Comparison of ENCODE assay signal across 13 cellular contexts in the genomic region with DNA sequence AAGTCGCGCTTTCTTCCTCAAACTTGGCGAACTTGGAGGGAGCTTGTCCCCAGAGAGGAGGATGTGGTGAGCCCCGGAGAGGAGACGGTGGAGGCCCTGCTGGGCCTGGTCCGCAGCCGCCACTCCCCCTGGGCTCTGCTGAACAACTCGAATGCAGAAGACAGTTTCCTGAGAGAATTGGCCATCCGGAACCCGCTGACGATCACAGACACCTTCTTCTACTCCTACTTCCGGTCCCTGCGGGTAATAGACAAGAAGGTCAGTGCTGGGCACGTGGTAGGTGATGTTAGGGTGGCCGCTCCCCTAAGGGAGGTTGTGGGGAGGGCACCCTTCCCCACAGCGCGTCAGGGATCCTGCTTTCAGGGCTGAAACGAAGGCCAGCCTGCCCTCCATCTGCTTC. TPM values are rescaled to one million over a fixed set of nuclear protein-coding genes. Genes with fewer than 3 reads are reported as not detected.
DNase-seq lines count a peak whose midpoint lies in the region; ATAC-seq and TF ChIP-seq lines count a peak whose summit lies in the region.
"Had no signal": no experiment of that assay in that cellular context is flagged by ENCODE, and none has a peak within 500 bp of the region (broad histone marks: within the 10 kb centered on the region; RNA-seq: fewer than 3 reads in every experiment).

No MANE protein-coding gene starts in this region.

- H3K4me1 Mint-ChIP-seq in T-helper 2 cell treated with Interferon-gamma antibody and Interleukin-4, amounts not matched to agents 5 μg/mL and 100 μg/mL, for 36 hours (ENCODE audit: low read depth) = peaks cover 4% of the 10 kb centered on the region
- peaks cover 4% of the 10 kb centered on the region for H3K4me1 Mint-ChIP-seq in brain
- peaks cover 23% of the 10 kb centered on the region for H3K4me1 Mint-ChIP-seq in stimulated activated memory B cell treated with anti-CD40 and anti-IgM and Interleukin-4, amounts not matched to agents 10 μg/mL and 1 μg/mL and 100 μg/mL, for 72 hours

- no peaks in the 10 kb centered on the region for H3K9me3 Mint-ChIP-seq in T-helper 2 cell treated with Interferon-gamma antibody and Interleukin-4, amounts not matched to agents 5 μg/mL and 100 μg/mL, for 36 hours
- H3K9me3 Mint-ChIP-seq in brain = no peaks in the 10 kb centered on the region
- H3K9me3 Mint-ChIP-seq in stimulated activated memory B cell treated with anti-CD40 and anti-IgM and Interleukin-4, amounts not matched to agents 10 μg/mL and 1 μg/mL and 100 μg/mL, for 72 hours = no peaks in the 10 kb centered on the region

- ATAC-seq in stimulated activated memory B cell treated with anti-CD40 and anti-IgM and Interleukin-4, amounts not matched to agents 10 μg/mL and 1 μg/mL and 100 μg/mL, for 72 hours = peak; percentile 81
- ATAC-seq in HG02623 (IDR thresholded peaks at IDR 0.05; ENCODE audit: unreplicated experiment) (no peak), GM18519 (IDR thresholded peaks at IDR 0.05; ENCODE audit: low FRiP score, unreplicated experiment) (no peak)
- ATAC-seq: PC-3 had no signal

- H3K27ac Mint-ChIP-seq in T-helper 2 cell treated with Interferon-gamma antibody and Interleukin-4, amounts not matched to agents 5 μg/mL and 100 μg/mL, for 36 hours = no peak overlapping the region
- no peak overlapping the region for H3K27ac Mint-ChIP-seq in brain
- H3K27ac Mint-ChIP-seq in stimulated activated memory B cell treated with anti-CD40 and anti-IgM and Interleukin-4, amounts not matched to agents 10 μg/mL and 1 μg/mL and 100 μg/mL, for 72 hours = peak overlapping the region; percentile 84

- no peak for DNase-seq in T-helper 2 cell treated with Interferon-gamma antibody and Interleukin-4, amounts not matched to agents 5 μg/mL and 100 μg/mL, for 36 hours (ENCODE audit: low spot score)
- DNase-seq in T-helper 2 cell (no peak), Kasumi-1 (lab: John Stamatoyannopoulos, UW) (peak; percentile 81 to 90), hypothalamus (lab: John Stamatoyannopoulos, UW) (no peak)
- DNase-seq: activated CD4-positive, CD25-positive, alpha-beta regulatory T cell treated with anti-CD3 and anti-CD28 coated beads, Interleukin-2, amount 50 U/mL, for 72 hours; activated effector memory CD4-positive, alpha-beta T cell treated with anti-CD3 and anti-CD28 coated beads, Interleukin-2, amount 50 U/mL, for 16 hours; NCI-H1092 treated with DMSO at 0.1 percent for 48 hours; PC-3 had no signal

- H3K27me3 Mint-ChIP-seq in T-helper 2 cell treated with Interferon-gamma antibody and Interleukin-4, amounts not matched to agents 5 μg/mL and 100 μg/mL, for 36 hours (ENCODE audit: low read depth) = peaks cover 15% of the 10 kb centered on the region
- peaks cover 30% of the 10 kb centered on the region for H3K27me3 Mint-ChIP-seq in brain
- peaks cover 23% of the 10 kb centered on the region for H3K27me3 Mint-ChIP-seq in stimulated activated memory B cell treated with anti-CD40 and anti-IgM and Interleukin-4, amounts not matched to agents 10 μg/mL and 1 μg/mL and 100 μg/mL, for 72 hours

- TF ChIP-seq CTCF in brain (conservative IDR thresholded peaks at IDR 0.05) = no peak

- peak overlapping the region; percentile 50 for H3K4me3 Mint-ChIP-seq in T-helper 2 cell treated with Interferon-gamma antibody and Interleukin-4, amounts not matched to agents 5 μg/mL and 100 μg/mL, for 36 hours
- H3K4me3 Mint-ChIP-seq in brain = peak overlapping the region; percentile 30 to 77 (median 45)
- H3K4me3 Mint-ChIP-seq in stimulated activated memory B cell treated with anti-CD40 and anti-IgM and Interleukin-4, amounts not matched to agents 10 μg/mL and 1 μg/mL and 100 μg/mL, for 72 hours = peak overlapping the region; percentile 67

- no peaks in the 10 kb centered on the region for H3K36me3 Mint-ChIP-seq in T-helper 2 cell treated with Interferon-gamma antibody and Interleukin-4, amounts not matched to agents 5 μg/mL and 100 μg/mL, for 36 hours (ENCODE audit: low read depth)
- no peaks in the 10 kb centered on the region for H3K36me3 Mint-ChIP-seq in brain
- H3K36me3 Mint-ChIP-seq in stimulated activated memory B cell treated with anti-CD40 and anti-IgM and Interleukin-4, amounts not matched to agents 10 μg/mL and 1 μg/mL and 100 μg/mL, for 72 hours = no peaks in the 10 kb centered on the region

RNA-seq across cellular contexts. Expression of gene LRRC43, which starts 1.6 kb away (rescaled TPM):
- polyA plus RNA-seq in brain (ENCODE audit: insufficient read depth, low read depth, low replicate concordance) = 1.7 TPM

RNA-seq across cellular contexts. Expression of gene IL31, which starts 10.5 kb away (rescaled TPM):
- not detected for polyA plus RNA-seq in brain (ENCODE audit: insufficient read depth, low read depth, low replicate concordance)
- polyA plus RNA-seq: endothelial cell of umbilical vein had no signal

RNA-seq across cellular contexts. Expression of gene B3GNT4, which starts 19.0 kb away (rescaled TPM):
- polyA plus RNA-seq in brain (ENCODE audit: insufficient read depth, low read depth, low replicate concordance) = 1.3 TPM

RNA-seq across cellular contexts. Expression of gene DIABLO, which starts 41.3 kb away (rescaled TPM):
- polyA plus RNA-seq in brain (ENCODE audit: insufficient read depth, low read depth, low replicate concordance) = 76.7 TPM

Comparison
In these comparisons a context has a peak if more than half of its experiments do, and no peak if none do; other contexts are left out.
1. DNase-seq: peak in Kasumi-1 (2 of 2); none in T-helper 2 cell treated with Interferon-gamma antibody and Interleukin-4, amounts not matched to agents 5 μg/mL and 100 μg/mL, for 36 hours (single experiment), T-helper 2 cell (0 of 5) and hypothalamus (0 of 51).
2. Peak in every context shown above with its lines, with median percentiles within 50 percentile points of each other: H3K4me3 Mint-ChIP-seq.